20 cellular contexts compared by ENCODE assay signal in the genomic region with DNA sequence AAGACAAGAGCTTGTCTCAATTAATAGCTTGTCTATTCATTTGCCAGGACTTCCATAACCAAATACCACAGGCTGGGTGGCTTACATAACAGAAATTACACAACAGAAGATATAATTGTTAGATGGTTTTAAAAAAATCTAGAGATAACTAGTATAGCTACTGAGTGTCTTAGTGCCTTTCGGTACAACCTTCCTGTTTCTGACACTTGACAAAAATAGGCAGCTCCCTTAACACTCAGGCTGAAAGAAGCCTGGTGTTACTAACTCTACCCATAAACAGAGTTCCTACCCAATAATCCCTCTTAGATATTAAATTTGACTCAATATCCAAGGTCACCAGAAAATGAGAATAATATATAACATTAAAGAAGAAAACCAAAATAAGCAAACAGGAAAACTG.
DNase-seq lines count a peak whose midpoint lies in the region; ATAC-seq and TF ChIP-seq lines count a peak whose summit lies in the region.
"Had no signal": no experiment of that assay in that cellular context is flagged by ENCODE, and none has a peak within 500 bp of the region (broad histone marks: within the 10 kb centered on the region; RNA-seq: fewer than 3 reads in every experiment).

No MANE protein-coding gene starts in this region.

- no peak for DNase-seq in natural killer cell treated with Interleukin-12 subunit alpha and Interleukin-12 subunit beta and Interleukin-15 and Interleukin-18, amount 100 ng/mL, for 72 hours (ENCODE audit: low spot score)
- DNase-seq in nephron progenitor cell (no peak), cerebellar nuclear complex (lab: John Stamatoyannopoulos, UW) (no peak), NCI-H524 treated with DMSO at 0.1 percent for 48 hours (lab: John Stamatoyannopoulos, UW) (no peak)
- DNase-seq: activated CD8-positive, alpha-beta memory T cell treated with anti-CD3 and anti-CD28 coated beads for 24 hours; amniotic stem cell; left cardiac atrium; midbrain; NCI-H2029; NCI-H526 treated with DMSO at 0.1 percent for 48 hours; nucleus accumbens; sigmoid colon; stimulated activated CD4-positive, alpha-beta T cell treated with anti-CD3 and anti-CD28 coated beads, Interleukin-4, amount 100 ng/mL, for 4 hours; thyroid gland; WERI-Rb-1 had no signal

- H3K27ac Mint-ChIP-seq in natural killer cell treated with Interleukin-12 subunit alpha and Interleukin-12 subunit beta and Interleukin-15 and Interleukin-18, amount 100 ng/mL, for 72 hours: no peak overlapping the region
- no peak overlapping the region for H3K27ac Mint-ChIP-seq in nephron progenitor cell
- H3K27ac Mint-ChIP-seq: activated T-helper 17 cell treated with anti-CD3 and anti-CD28 coated beads, Interleukin-2, amount 50 U/mL, for 72 hours had no signal

- peaks cover 0 to 2% of the 10 kb centered on the region in 2 donors for H3K27me3 Mint-ChIP-seq in natural killer cell treated with Interleukin-12 subunit alpha and Interleukin-12 subunit beta and Interleukin-15 and Interleukin-18, amount 100 ng/mL, for 72 hours
- no peaks in the 10 kb centered on the region for H3K27me3 Mint-ChIP-seq in nephron progenitor cell (ENCODE audit: low read depth, poor library complexity)
- H3K27me3 Mint-ChIP-seq: activated T-helper 17 cell treated with anti-CD3 and anti-CD28 coated beads, Interleukin-2, amount 50 U/mL, for 72 hours; central memory CD8-positive, alpha-beta T cell had no signal

- ATAC-seq in GM19023 (IDR thresholded peaks at IDR 0.05; ENCODE audit: unreplicated experiment): peak; percentile 53
- ATAC-seq in HG02623 (IDR thresholded peaks at IDR 0.05; ENCODE audit: unreplicated experiment): peak; percentile 35
- peak; percentile 43 for ATAC-seq in HG03469 (IDR thresholded peaks at IDR 0.05; ENCODE audit: unreplicated experiment)
- ATAC-seq in natural killer cell treated with Interleukin-12 subunit alpha and Interleukin-12 subunit beta and Interleukin-15 and Interleukin-18, amount 100 ng/mL, for 72 hours: no peak
- ATAC-seq: activated T-helper 17 cell treated with anti-CD3 and anti-CD28 coated beads, Interleukin-2, amount 50 U/mL, for 72 hours; left cardiac atrium had no signal

- no peaks in the 10 kb centered on the region for H3K36me3 Mint-ChIP-seq in natural killer cell treated with Interleukin-12 subunit alpha and Interleukin-12 subunit beta and Interleukin-15 and Interleukin-18, amount 100 ng/mL, for 72 hours
- no peaks in the 10 kb centered on the region for H3K36me3 Mint-ChIP-seq in nephron progenitor cell (ENCODE audit: low read depth)

- peak overlapping the region; percentile 23 for H3K4me3 Mint-ChIP-seq in natural killer cell treated with Interleukin-12 subunit alpha and Interleukin-12 subunit beta and Interleukin-15 and Interleukin-18, amount 100 ng/mL, for 72 hours
- no peak overlapping the region for H3K4me3 Mint-ChIP-seq in nephron progenitor cell
- H3K4me3 Mint-ChIP-seq: activated T-helper 17 cell treated with anti-CD3 and anti-CD28 coated beads, Interleukin-2, amount 50 U/mL, for 72 hours; central memory CD8-positive, alpha-beta T cell had no signal

- no peak for TF ChIP-seq CTCF in nephron progenitor cell (IDR thresholded peaks at IDR 0.05)

- no peaks in the 10 kb centered on the region for H3K9me3 Mint-ChIP-seq in natural killer cell treated with Interleukin-12 subunit alpha and Interleukin-12 subunit beta and Interleukin-15 and Interleukin-18, amount 100 ng/mL, for 72 hours
- peaks cover 10% of the 10 kb centered on the region for H3K9me3 Mint-ChIP-seq in nephron progenitor cell
- H3K9me3 Mint-ChIP-seq: central memory CD8-positive, alpha-beta T cell had no signal

- H3K4me1 Mint-ChIP-seq in natural killer cell treated with Interleukin-12 subunit alpha and Interleukin-12 subunit beta and Interleukin-15 and Interleukin-18, amount 100 ng/mL, for 72 hours (ENCODE audit: low read depth in 2 of 2): peaks cover 4 to 9% of the 10 kb centered on the region in 2 donors
- peaks cover 7% of the 10 kb centered on the region for H3K4me1 Mint-ChIP-seq in nephron progenitor cell
- H3K4me1 Mint-ChIP-seq: activated T-helper 17 cell treated with anti-CD3 and anti-CD28 coated beads, Interleukin-2, amount 50 U/mL, for 72 hours had no signal

Comparison
In these comparisons a context has a peak if more than half of its experiments do, and no peak if none do; other contexts are left out.
1. ATAC-seq: peak in GM19023 (single experiment), HG02623 (single experiment) and HG03469 (single experiment); none in natural killer cell treated with Interleukin-12 subunit alpha and Interleukin-12 subunit beta and Interleukin-15 and Interleukin-18, amount 100 ng/mL, for 72 hours (0 of 2).